Comparison of ENCODE assay signal across 9 cellular contexts in the genomic region with DNA sequence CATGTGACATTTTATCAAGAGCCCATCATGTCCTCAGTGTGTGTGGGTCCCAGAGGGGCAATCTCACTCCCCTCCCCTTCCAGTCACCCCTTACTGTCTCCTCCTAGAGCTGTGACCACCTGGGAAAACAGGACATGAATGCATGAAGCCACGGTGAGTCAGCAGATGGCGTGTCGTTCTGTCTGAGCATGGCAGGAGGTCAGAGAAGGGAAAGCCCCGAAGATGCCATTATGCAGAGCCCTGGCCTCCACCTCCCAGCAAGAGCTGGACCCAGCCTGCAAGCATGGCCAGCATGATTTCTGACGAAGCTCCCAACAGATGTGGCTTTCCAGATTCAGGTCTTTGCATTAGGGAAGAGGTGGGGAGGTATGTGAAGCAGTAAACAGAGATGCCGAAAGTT.
A peak's percentile ranks its signal among the peaks of the same experiment; 100 is the strongest.
DNase-seq lines count a peak whose midpoint lies in the region; ATAC-seq and TF ChIP-seq lines count a peak whose summit lies in the region.
"Had no signal": no experiment of that assay in that cellular context is flagged by ENCODE, and none has a peak within 500 bp of the region (broad histone marks: within the 10 kb centered on the region; RNA-seq: fewer than 3 reads in every experiment).

No MANE protein-coding gene starts in this region.

- POLR2A ChIA-PET in RWPE1 (lab: Yijun Ruan, JAX; ENCODE audit: low non-redundant PET): no interaction called here

- peaks cover 22% of the 10 kb centered on the region for H3K27me3 Mint-ChIP-seq in activated naive CD8-positive, alpha-beta T cell treated with anti-CD3 and anti-CD28 coated beads, Interleukin-2, amount 50 U/mL, for 24 hours
- H3K27me3 Mint-ChIP-seq in activated naive CD8-positive, alpha-beta T cell treated with anti-CD3 and anti-CD28 coated beads for 36 hours: peaks cover 42% of the 10 kb centered on the region
- H3K27me3 Mint-ChIP-seq in stimulated activated naive B cell treated with anti-CD40 and anti-IgM and Interleukin-4, amounts not matched to agents 10 μg/mL and 1 μg/mL and 100 μg/mL, for 72 hours: peaks cover 47 to 66% of the 10 kb centered on the region in 2 donors

- no peak for TF ChIP-seq CTCF in RWPE1 (conservative IDR thresholded peaks at IDR 0.05; ENCODE audit: low read depth)

- H3K4me3 Mint-ChIP-seq in activated naive CD8-positive, alpha-beta T cell treated with anti-CD3 and anti-CD28 coated beads, Interleukin-2, amount 50 U/mL, for 24 hours: no peak overlapping the region
- H3K4me3 Mint-ChIP-seq in activated naive CD8-positive, alpha-beta T cell treated with anti-CD3 and anti-CD28 coated beads for 36 hours: no peak overlapping the region
- H3K4me3 Mint-ChIP-seq in stimulated activated naive B cell treated with anti-CD40 and anti-IgM and Interleukin-4, amounts not matched to agents 10 μg/mL and 1 μg/mL and 100 μg/mL, for 72 hours: no peak overlapping the region

- CTCF ChIA-PET in RWPE1 (lab: Yijun Ruan, JAX): interaction anchor here (0.5 kb wide), 1 partner anchor 218 kb away, joined by 3 read pairs; no protein-coding TSS in a partner anchor

- ATAC-seq in activated naive CD8-positive, alpha-beta T cell treated with anti-CD3 and anti-CD28 coated beads, Interleukin-2, amount 50 U/mL, for 24 hours: no peak
- ATAC-seq in HG02973 (IDR thresholded peaks at IDR 0.05; ENCODE audit: unreplicated experiment) (peak; percentile 57), HG03135 (IDR thresholded peaks at IDR 0.05; ENCODE audit: unreplicated experiment) (no peak)
- peak; percentile 74 to 78 for ATAC-seq in stimulated activated naive B cell treated with anti-CD40 and anti-IgM and Interleukin-4, amounts not matched to agents 10 μg/mL and 1 μg/mL and 100 μg/mL, for 72 hours (replicated peaks)

- H3K36me3 Mint-ChIP-seq in activated naive CD8-positive, alpha-beta T cell treated with anti-CD3 and anti-CD28 coated beads, Interleukin-2, amount 50 U/mL, for 24 hours (ENCODE audit: low read depth): no peaks in the 10 kb centered on the region
- no peaks in the 10 kb centered on the region for H3K36me3 Mint-ChIP-seq in activated naive CD8-positive, alpha-beta T cell treated with anti-CD3 and anti-CD28 coated beads for 36 hours
- no peaks in the 10 kb centered on the region for H3K36me3 Mint-ChIP-seq in stimulated activated naive B cell treated with anti-CD40 and anti-IgM and Interleukin-4, amounts not matched to agents 10 μg/mL and 1 μg/mL and 100 μg/mL, for 72 hours

- DNase-seq in activated naive CD8-positive, alpha-beta T cell treated with anti-CD3 and anti-CD28 coated beads, Interleukin-2, amount 50 U/mL, for 24 hours: peak; percentile 17
- no peak for DNase-seq in activated naive CD8-positive, alpha-beta T cell treated with anti-CD3 and anti-CD28 coated beads for 36 hours
- DNase-seq in RWPE1 (ENCODE audit: low spot score) (peak; percentile 20), NCI-H2029 treated with DMSO at 0.1 percent for 48 hours (lab: John Stamatoyannopoulos, UW) (no peak)
- DNase-seq in stimulated activated naive B cell treated with anti-CD40 and anti-IgM and Interleukin-4, amounts not matched to agents 10 μg/mL and 1 μg/mL and 100 μg/mL, for 72 hours: peak; percentile 45
- DNase-seq in activated CD4-positive, alpha-beta T cell treated with anti-CD3 and anti-CD28 coated beads for 4 hours: no peak
- DNase-seq: NCI-H1105 had no signal

- no peaks in the 10 kb centered on the region for H3K4me1 Mint-ChIP-seq in activated naive CD8-positive, alpha-beta T cell treated with anti-CD3 and anti-CD28 coated beads, Interleukin-2, amount 50 U/mL, for 24 hours
- no peaks in the 10 kb centered on the region for H3K4me1 Mint-ChIP-seq in activated naive CD8-positive, alpha-beta T cell treated with anti-CD3 and anti-CD28 coated beads for 36 hours
- peaks cover 27 to 33% of the 10 kb centered on the region in 2 donors for H3K4me1 Mint-ChIP-seq in stimulated activated naive B cell treated with anti-CD40 and anti-IgM and Interleukin-4, amounts not matched to agents 10 μg/mL and 1 μg/mL and 100 μg/mL, for 72 hours

- H3K9me3 Mint-ChIP-seq in activated naive CD8-positive, alpha-beta T cell treated with anti-CD3 and anti-CD28 coated beads, Interleukin-2, amount 50 U/mL, for 24 hours: no peaks in the 10 kb centered on the region
- no peaks in the 10 kb centered on the region for H3K9me3 Mint-ChIP-seq in activated naive CD8-positive, alpha-beta T cell treated with anti-CD3 and anti-CD28 coated beads for 36 hours
- peaks cover 0 to 2% of the 10 kb centered on the region in 2 donors for H3K9me3 Mint-ChIP-seq in stimulated activated naive B cell treated with anti-CD40 and anti-IgM and Interleukin-4, amounts not matched to agents 10 μg/mL and 1 μg/mL and 100 μg/mL, for 72 hours

- H3K27ac ChIP-seq in RWPE1: no peak overlapping the region

- no peak overlapping the region for H3K27ac Mint-ChIP-seq in activated naive CD8-positive, alpha-beta T cell treated with anti-CD3 and anti-CD28 coated beads, Interleukin-2, amount 50 U/mL, for 24 hours
- no peak overlapping the region for H3K27ac Mint-ChIP-seq in activated naive CD8-positive, alpha-beta T cell treated with anti-CD3 and anti-CD28 coated beads for 36 hours
- H3K27ac Mint-ChIP-seq in stimulated activated naive B cell treated with anti-CD40 and anti-IgM and Interleukin-4, amounts not matched to agents 10 μg/mL and 1 μg/mL and 100 μg/mL, for 72 hours: no peak overlapping the region

Comparison
In these comparisons a context has a peak if more than half of its experiments do, and no peak if none do; other contexts are left out.
1. DNase-seq: peak in activated naive CD8-positive, alpha-beta T cell treated with anti-CD3 and anti-CD28 coated beads, Interleukin-2, amount 50 U/mL, for 24 hours (single experiment), RWPE1 (single experiment) and stimulated activated naive B cell treated with anti-CD40 and anti-IgM and Interleukin-4, amounts not matched to agents 10 μg/mL and 1 μg/mL and 100 μg/mL, for 72 hours (single experiment); none in activated naive CD8-positive, alpha-beta T cell treated with anti-CD3 and anti-CD28 coated beads for 36 hours (single experiment), activated CD4-positive, alpha-beta T cell treated with anti-CD3 and anti-CD28 coated beads for 4 hours (0 of 2) and NCI-H2029 treated with DMSO at 0.1 percent for 48 hours (single experiment).
2. ATAC-seq: peak in HG02973 (single experiment) and stimulated activated naive B cell treated with anti-CD40 and anti-IgM and Interleukin-4, amounts not matched to agents 10 μg/mL and 1 μg/mL and 100 μg/mL, for 72 hours (2 of 2); none in activated naive CD8-positive, alpha-beta T cell treated with anti-CD3 and anti-CD28 coated beads, Interleukin-2, amount 50 U/mL, for 24 hours (single experiment) and HG03135 (single experiment).